ENCODE assay signal across 26 cellular contexts in genomic region chrX:97936296-97936695, GRCh38.
"Had no signal": no experiment of that assay in that cellular context is flagged by ENCODE, and none has a peak within 500 bp of the region (broad histone marks: within the 10 kb centered on the region; RNA-seq: fewer than 3 reads in every experiment).

No MANE protein-coding gene starts in this region.

- H3K4me3 ChIP-seq: esophagus squamous epithelium, gastroesophageal sphincter, heart right ventricle, hepatocyte had no signal

- H3K27me3 ChIP-seq: brain microvascular endothelial cell, esophagus squamous epithelium, gastroesophageal sphincter, hepatocyte had no signal

- ATAC-seq: activated CD8-positive, alpha-beta T cell treated with anti-CD3 and anti-CD28 coated beads for 36 hours; activated T-cell treated with anti-CD3 and anti-CD28 coated beads, Interleukin-2, amount 50 U/mL, for 4 hours; activated T-helper 17 cell treated with anti-CD3 and anti-CD28 coated beads, Interleukin-2, amount 50 U/mL, for 72 hours; effector memory CD8-positive, alpha-beta T cell; gastroesophageal sphincter; heart right ventricle; WTC11 had no signal

- H3K27ac ChIP-seq: brain microvascular endothelial cell, esophagus squamous epithelium, gastroesophageal sphincter, heart right ventricle, hepatocyte had no signal

- H3K9me3 ChIP-seq: esophagus squamous epithelium, gastroesophageal sphincter, heart right ventricle had no signal

- DNase-seq: activated CD4-positive, alpha-beta T cell treated with anti-CD3 and anti-CD28 coated beads for 1 hour; activated CD4-positive, alpha-beta T cell treated with anti-CD3 and anti-CD28 coated beads for 48 hours; activated CD4-positive, alpha-beta T cell treated with anti-CD3 and anti-CD28 coated beads, Interleukin-2, amount 50 U/mL, for 1 hour; activated CD4-positive, alpha-beta T cell treated with anti-CD3 and anti-CD28 coated beads, Interleukin-2, amount 50 U/mL, for 48 hours; activated CD8-positive, alpha-beta memory T cell treated with anti-CD3 and anti-CD28 coated beads for 24 hours; activated CD8-positive, alpha-beta T cell treated with anti-CD3 and anti-CD28 coated beads for 36 hours; activated effector memory CD4-positive, alpha-beta T cell treated with Interleukin-2 at 50 U/mL for 16 hours; activated gamma-delta T cell treated with Interleukin-2 at 50 U/mL for 16 hours; activated naive CD4-positive, alpha-beta T cell treated with anti-CD3 and anti-CD28 coated beads, Interleukin-2, amount 50 U/mL, for 16 hours; activated naive CD4-positive, alpha-beta T cell treated with Interleukin-2 at 50 U/mL for 16 hours; activated T-cell treated with anti-CD3 and anti-CD28 coated beads, Interleukin-2, amount 50 U/mL, for 4 hours; amniotic stem cell; anterior cingulate cortex; brain microvascular endothelial cell; cortex of kidney; dermis blood vessel endothelial cell; effector CD4-positive, alpha-beta T cell; effector memory CD8-positive, alpha-beta T cell; erythroblast; esophagus squamous epithelium; foreskin melanocyte; heart right ventricle had no signal

- H3K36me3 ChIP-seq: brain microvascular endothelial cell, esophagus squamous epithelium, gastroesophageal sphincter, heart right ventricle had no signal
